ENCODE assay signal across 18 cellular contexts in genomic region chr12:59085680-59086079, GRCh38.
A peak's percentile ranks its signal among the peaks of the same experiment; 100 is the strongest.
DNase-seq lines count a peak whose midpoint lies in the region; FAIRE-seq and TF ChIP-seq lines count a peak whose summit lies in the region.
"Had no signal": no experiment of that assay in that cellular context is flagged by ENCODE, and none has a peak within 500 bp of the region (broad histone marks: within the 10 kb centered on the region; RNA-seq: fewer than 3 reads in every experiment).

No MANE protein-coding gene starts in this region.

- H3K4me2 ChIP-seq in mesendoderm (ENCODE audit: low read length), result no peak overlapping the region

- no peak overlapping the region for H3K18ac ChIP-seq in mesendoderm (ENCODE audit: low read length)

- no peak overlapping the region for H3K4ac ChIP-seq in mesendoderm (ENCODE audit: low read depth, low read length)

- in situ Hi-C loops in astrocyte of the spinal cord (cut with HindIII; ENCODE audit: low sequenced_read_pairs), result loop anchor here (25.0 kb wide), 1 partner anchor 173 kb away; the partner anchor contains the start of gene LRIG3

- H3K9ac ChIP-seq in mesendoderm (ENCODE audit: low read length), result no peak overlapping the region

- H3K56ac ChIP-seq in mesendoderm (ENCODE audit: low read length), result no peak overlapping the region

- no peaks in the 10 kb centered on the region for H3K9me3 ChIP-seq in Peyer's patch
- H3K9me3 ChIP-seq: body of pancreas, esophagus squamous epithelium, HAP-1, upper lobe of left lung had no signal

- peak overlapping the region; percentile 5 for H4K8ac ChIP-seq in mesendoderm (ENCODE audit: low read depth, low read length)

- no peak overlapping the region for H3K23ac ChIP-seq in mesendoderm (ENCODE audit: low read length)

- H3K36me3 ChIP-seq in mesendoderm (ENCODE audit: control insufficient read depth, insufficient read depth, low read length), result no peaks in the 10 kb centered on the region
- H3K36me3 ChIP-seq in Peyer's patch, result no peaks in the 10 kb centered on the region
- H3K36me3 ChIP-seq: esophagus squamous epithelium, HAP-1, upper lobe of left lung had no signal

- H2BK15ac ChIP-seq in mesendoderm (replicated peaks; ENCODE audit: low read depth), result peak overlapping the region; percentile 96

- peak overlapping the region; percentile 82 for H2BK120ac ChIP-seq in mesendoderm (ENCODE audit: low read depth, low read length)

- TF ChIP-seq POLR2A in GM12891 (IDR thresholded peaks at IDR 0.05; ENCODE audit: low read depth, low read length) (no peak), Peyer's patch (IDR thresholded peaks at IDR 0.05) (no peak)

- DNase-seq in DMS153 treated with DMSO at 0.1 percent for 48 hours (lab: John Stamatoyannopoulos, UW; ENCODE audit: unreplicated experiment) (peak; percentile 32), DMS153 (lab: John Stamatoyannopoulos, UW) (no peak), NCI-H2081 (lab: John Stamatoyannopoulos, UW) (peak; percentile 62 to 87), astrocyte of the spinal cord (ENCODE audit: low read depth, low spot score) (peak; percentile 30), mesendoderm (no peak), iPS-NIHi11 (ENCODE audit: low spot score) (no peak), GM12891 (ENCODE audit: insufficient read length, low spot score) (no peak), Peyer's patch (no peak)
- DNase-seq: activated CD4-positive, alpha-beta T cell treated with anti-CD3 and anti-CD28 coated beads, Interleukin-2, amount 50 U/mL, for 4 hours; activated T-cell treated with anti-CD3 and anti-CD28 coated beads, Interleukin-2, amount 50 U/mL, for 24 hours; esophagus squamous epithelium; Karpas-422; occipital lobe; stimulated activated naive CD8-positive, alpha-beta T cell treated with anti-CD3 and anti-CD28 coated beads, Interleukin-15, Interleukin-2, amounts not matched to agents 100 U/mL and 50 U/mL, for 24 hours; upper lobe of left lung had no signal

- TF ChIP-seq CTCF in astrocyte of the spinal cord (IDR thresholded peaks at IDR 0.05; ENCODE audit: low read depth, low read length) (no peak), Peyer's patch (IDR thresholded peaks at IDR 0.05) (no peak)

- no peaks in the 10 kb centered on the region for H3K79me1 ChIP-seq in mesendoderm (ENCODE audit: low read length)

- no peak for FAIRE-seq in GM12891 (lab: Jason Lieb, UNC)

- H3K4me3 ChIP-seq in astrocyte of the spinal cord (ENCODE audit: low read depth, low read length), result no peak overlapping the region
- no peak overlapping the region for H3K4me3 ChIP-seq in mesendoderm (ENCODE audit: low read length)
- H3K4me3 ChIP-seq in Peyer's patch, result no peak overlapping the region
- H3K4me3 ChIP-seq: body of pancreas, HAP-1, upper lobe of left lung had no signal

- H3K4me1 ChIP-seq in mesendoderm (ENCODE audit: control insufficient read depth, low read depth, low read length), result peaks cover 4% of the 10 kb centered on the region
- H3K4me1 ChIP-seq in Peyer's patch, result peaks cover 0 to 7% (median 0%) of the 10 kb centered on the region in 4 donors
- H3K4me1 ChIP-seq: HAP-1, upper lobe of left lung had no signal

- H3K27me3 ChIP-seq in mesendoderm (ENCODE audit: insufficient read depth, low read length, poor library complexity) (no peaks in the 10 kb centered on the region), Peyer's patch (no peaks in the 10 kb centered on the region)
- H3K27me3 ChIP-seq: body of pancreas, esophagus squamous epithelium, upper lobe of left lung had no signal

- no peaks in the 10 kb centered on the region for H3K79me2 ChIP-seq in mesendoderm (ENCODE audit: control insufficient read depth, insufficient read depth, low read length)

- H2AK5ac ChIP-seq in mesendoderm (ENCODE audit: low read length), result no peak overlapping the region

- no peak overlapping the region for H4K5ac ChIP-seq in mesendoderm (ENCODE audit: low read length)

- no peak overlapping the region for H2BK5ac ChIP-seq in mesendoderm (ENCODE audit: low read length)

- H3K27ac ChIP-seq in mesendoderm (ENCODE audit: low read depth, low read length), result no peak overlapping the region
- H3K27ac ChIP-seq in Peyer's patch, result no peak overlapping the region
- H3K27ac ChIP-seq: 22Rv1, upper lobe of left lung had no signal

- WGBS in mesendoderm (ENCODE audit: extremely low coverage, insufficient coverage, low lambda C conversion rate), result no CpG with 5 or more reads among the region's 3 CpGs

TF ChIP-seq in GM12891, 5 proteins besides CTCF, POLR2A, EP300 and RAD21:
- no peak for TF ChIP-seq SPI1 (IDR thresholded peaks at IDR 0.05; ENCODE audit: low read depth, low read length)
- no peak for TF ChIP-seq POU2F2 (IDR thresholded peaks at IDR 0.05; ENCODE audit: low read depth, low read length)
- TF ChIP-seq PAX5 (IDR thresholded peaks at IDR 0.05; ENCODE audit: insufficient read depth, low read length, severe bottlenecking), result no peak
- TF ChIP-seq TAF1 (IDR thresholded peaks at IDR 0.05; ENCODE audit: low read depth, low read length), result no peak
- TF ChIP-seq POLR2AphosphoS5 (IDR thresholded peaks at IDR 0.05; ENCODE audit: low read depth, low read length), result no peak

Comparison
In these comparisons a context has a peak if more than half of its experiments do, and no peak if none do; other contexts are left out.
1. DNase-seq: peak in DMS153 treated with DMSO at 0.1 percent for 48 hours (single experiment), NCI-H2081 (2 of 2) and astrocyte of the spinal cord (single experiment); none in DMS153 (single experiment), mesendoderm (single experiment), iPS-NIHi11 (single experiment), GM12891 (single experiment) and Peyer's patch (0 of 3).